ENCODE assay signal across 18 cellular contexts in genomic region chr6:166675736-166676135, GRCh38.
"Had no signal": no experiment of that assay in that cellular context is flagged by ENCODE, and none has a peak within 500 bp of the region (broad histone marks: within the 10 kb centered on the region; RNA-seq: fewer than 3 reads in every experiment).

No MANE protein-coding gene starts in this region.

- ATAC-seq: effector memory CD8-positive, alpha-beta T cell; gastrocnemius medialis had no signal

- H3K4me3 Mint-ChIP-seq: effector memory CD8-positive, alpha-beta T cell; memory B cell; natural killer cell treated with Interleukin-12 subunit alpha and Interleukin-12 subunit beta and Interleukin-15 and Interleukin-18, amount 100 ng/mL, for 72 hours had no signal

- H3K9me3 Mint-ChIP-seq: effector memory CD8-positive, alpha-beta T cell; memory B cell; natural killer cell treated with Interleukin-12 subunit alpha and Interleukin-12 subunit beta and Interleukin-15 and Interleukin-18, amount 100 ng/mL, for 72 hours had no signal

- H3K4me3 ChIP-seq: gastrocnemius medialis, heart left ventricle, right lobe of liver, smooth muscle cell, transverse colon had no signal

- H3K9me3 ChIP-seq: gastrocnemius medialis, heart left ventricle, right lobe of liver, transverse colon had no signal

- DNase-seq: activated CD4-positive, CD25-positive, alpha-beta regulatory T cell treated with anti-CD3 and anti-CD28 coated beads, Interleukin-2, amount 50 U/mL, for 72 hours; activated naive CD4-positive, alpha-beta T cell; activated T-cell treated with anti-CD3 and anti-CD28 coated beads for 4 hours; anterior cingulate cortex; dermis blood vessel endothelial cell; effector memory CD8-positive, alpha-beta T cell; gastrocnemius medialis; nucleus accumbens; right lobe of liver; stimulated activated CD4-positive, alpha-beta T cell treated with anti-CD3 and anti-CD28 coated beads, Interleukin-4, amount 100 ng/mL, for 4 hours; stimulated activated CD8-positive, alpha-beta memory T cell treated with anti-CD3 and anti-CD28 coated beads, Interleukin-4, amount 100 ng/mL, for 48 hours; stimulated activated naive CD4-positive, alpha-beta T cell treated with Interleukin-2 at 50 U/mL for 16 hours; substantia nigra; transverse colon had no signal

- H3K36me3 ChIP-seq: gastrocnemius medialis, heart left ventricle, right lobe of liver, transverse colon had no signal

- H3K36me3 Mint-ChIP-seq: memory B cell; natural killer cell treated with Interleukin-12 subunit alpha and Interleukin-12 subunit beta and Interleukin-15 and Interleukin-18, amount 100 ng/mL, for 72 hours had no signal

- H3K27me3 ChIP-seq: gastrocnemius medialis, right lobe of liver, transverse colon had no signal

- H3K27ac ChIP-seq: gastrocnemius medialis, heart left ventricle, right lobe of liver, transverse colon had no signal

- H3K4me1 ChIP-seq: transverse colon had no signal

- H3K27ac Mint-ChIP-seq: effector memory CD8-positive, alpha-beta T cell; memory B cell; natural killer cell treated with Interleukin-12 subunit alpha and Interleukin-12 subunit beta and Interleukin-15 and Interleukin-18, amount 100 ng/mL, for 72 hours had no signal
